In the genomic region with DNA sequence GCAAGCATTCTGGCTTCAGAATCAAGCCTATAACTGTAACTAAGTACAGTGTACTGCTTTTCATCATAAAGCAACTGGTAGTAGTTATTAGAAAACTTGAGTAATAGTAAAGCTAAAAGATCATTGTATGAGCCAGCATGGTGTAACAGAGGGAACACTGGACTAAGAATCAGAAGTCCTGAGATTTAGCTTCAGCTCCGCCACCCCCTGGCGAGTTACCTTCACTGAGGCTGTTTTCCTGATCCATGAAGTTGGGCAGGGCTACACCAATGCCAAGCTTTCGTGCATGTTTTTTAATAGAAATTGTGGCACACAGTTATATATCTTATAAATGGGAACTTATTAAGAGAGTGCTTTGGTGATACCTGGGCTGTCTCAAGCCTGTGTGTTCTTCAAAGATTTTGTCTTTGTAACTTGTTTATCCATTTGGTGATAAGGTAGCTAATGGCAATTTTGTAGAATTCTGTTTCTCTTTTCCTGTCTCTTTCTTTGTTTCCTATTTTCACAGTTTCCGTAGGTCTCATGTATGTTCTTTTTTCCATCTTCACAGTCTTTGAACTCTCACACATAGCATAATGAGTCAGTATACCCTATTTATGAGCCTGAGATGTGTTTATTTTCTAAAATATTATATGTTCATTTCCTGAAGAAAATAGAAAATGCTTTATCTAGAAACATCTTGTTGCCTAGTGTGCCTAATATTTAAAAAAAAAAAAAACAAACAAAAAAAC, we compare ENCODE assay signal across 1 cellular context.
TF ChIP-seq lines count a peak whose summit lies in the region.

No MANE protein-coding gene starts in this region.

TF ChIP-seq in GM12878, 131 proteins besides CTCF, POLR2A, EP300 and RAD21:
- TF ChIP-seq CBX3 (IDR thresholded peaks at IDR 0.05; ENCODE audit: borderline replicate concordance, low read depth) = no peak
- no peak for TF ChIP-seq SIX5 (IDR thresholded peaks at IDR 0.05; ENCODE audit: low read depth, low read length, severe bottlenecking)
- no peak for TF ChIP-seq ATF7 (IDR thresholded peaks at IDR 0.05; ENCODE audit: low read depth)
- no peak for TF ChIP-seq NFXL1 (IDR thresholded peaks at IDR 0.05; ENCODE audit: borderline replicate concordance)
- TF ChIP-seq EZH2 (IDR thresholded peaks at IDR 0.05; ENCODE audit: borderline replicate concordance, control insufficient read depth, low read depth, low read length) = no peak
- TF ChIP-seq SUZ12 (IDR thresholded peaks at IDR 0.05; ENCODE audit: unreplicated experiment) = no peak
- no peak for TF ChIP-seq SMAD5 (IDR thresholded peaks at IDR 0.05; ENCODE audit: low read depth)
- no peak for TF ChIP-seq ASH2L (IDR thresholded peaks at IDR 0.05; ENCODE audit: borderline replicate concordance, low read depth)
- TF ChIP-seq POLR2AphosphoS2 (IDR thresholded peaks at IDR 0.05; ENCODE audit: low read depth, low read length) = no peak
- no peak for TF ChIP-seq FOS (IDR thresholded peaks at IDR 0.05; ENCODE audit: borderline replicate concordance, extremely low read depth, insufficient read length)
- TF ChIP-seq HDAC2 (IDR thresholded peaks at IDR 0.05) = no peak
- TF ChIP-seq RFX5 (IDR thresholded peaks at IDR 0.05; ENCODE audit: low read depth, low read length) = no peak
- no peak for TF ChIP-seq NR2C2 (IDR thresholded peaks at IDR 0.05; ENCODE audit: borderline replicate concordance, control insufficient read depth, insufficient read length, low read depth)
- TF ChIP-seq ZNF207 (IDR thresholded peaks at IDR 0.05; ENCODE audit: borderline replicate concordance) = no peak
- no peak for TF ChIP-seq KAT2A (conservative IDR thresholded peaks at IDR 0.05; ENCODE audit: control insufficient read depth, low read depth, low read length)
